Comparison of ENCODE assay signal across 10 cellular contexts in the genomic region with DNA sequence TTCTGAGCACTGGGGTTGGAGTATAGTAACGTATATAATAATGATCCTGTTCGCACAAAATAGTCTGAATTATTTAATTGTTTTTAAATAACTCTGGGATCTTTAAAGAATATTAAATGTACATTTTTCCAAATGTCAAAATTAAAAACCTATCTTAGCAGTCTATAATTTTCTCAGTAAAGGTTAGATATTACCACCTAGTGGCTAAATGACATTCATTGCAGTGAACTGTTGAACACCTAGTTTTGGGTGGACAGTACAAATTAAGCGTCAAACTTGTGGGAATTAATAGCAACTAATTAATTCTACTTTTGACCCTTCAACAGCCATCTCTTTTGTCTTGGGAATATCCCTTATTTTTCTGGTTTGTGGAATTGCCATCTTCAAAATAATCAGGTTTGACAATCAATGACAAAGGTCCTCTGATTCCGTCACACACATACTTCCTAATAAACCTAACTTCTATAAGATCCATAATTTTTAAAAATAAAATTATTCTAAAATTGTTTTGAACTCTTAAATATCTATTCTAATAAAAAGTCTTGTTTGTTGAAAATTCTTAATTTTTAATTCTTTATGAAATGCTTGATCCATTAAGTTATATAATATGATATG.
DNase-seq lines count a peak whose midpoint lies in the region; TF ChIP-seq lines count a peak whose summit lies in the region.
"Had no signal": no experiment of that assay in that cellular context is flagged by ENCODE, and none has a peak within 500 bp of the region (broad histone marks: within the 10 kb centered on the region; RNA-seq: fewer than 3 reads in every experiment).

No MANE protein-coding gene starts in this region.

- no peak overlapping the region for H3K4me3 Mint-ChIP-seq in osteocyte (ENCODE audit: unreplicated experiment)
- H3K4me3 Mint-ChIP-seq in activated T-helper 1 cell treated with anti-CD3 and anti-CD28 coated beads, Interleukin-12 subunit alpha, Interleukin-12 subunit beta, Interleukin-2, Interleukin-4 antibody, amounts not matched to agents 30 ng/mL and 10 ng/mL and 1 ng/mL, durations not matched to agents 14 hours and 24 hours and 36 hours, result no peak overlapping the region
- H3K4me3 Mint-ChIP-seq: activated naive CD4-positive, alpha-beta T cell treated with anti-CD3 and anti-CD28 coated beads, Interleukin-2, amount 50 U/mL, for 24 hours had no signal

- H3K4me3 ChIP-seq in NB4 (ENCODE audit: low read depth, low read length), result no peak overlapping the region
- H3K4me3 ChIP-seq: SK-N-MC had no signal

- H3K36me3 Mint-ChIP-seq in osteocyte (ENCODE audit: unreplicated experiment), result no peaks in the 10 kb centered on the region
- no peaks in the 10 kb centered on the region for H3K36me3 Mint-ChIP-seq in activated T-helper 1 cell treated with anti-CD3 and anti-CD28 coated beads, Interleukin-12 subunit alpha, Interleukin-12 subunit beta, Interleukin-2, Interleukin-4 antibody, amounts not matched to agents 30 ng/mL and 10 ng/mL and 1 ng/mL, durations not matched to agents 14 hours and 24 hours and 36 hours (ENCODE audit: low read depth)
- H3K36me3 Mint-ChIP-seq: activated naive CD4-positive, alpha-beta T cell treated with anti-CD3 and anti-CD28 coated beads, Interleukin-2, amount 50 U/mL, for 24 hours had no signal

- H3K9me3 Mint-ChIP-seq in osteocyte (ENCODE audit: unreplicated experiment), result no peaks in the 10 kb centered on the region
- H3K9me3 Mint-ChIP-seq in activated T-helper 1 cell treated with anti-CD3 and anti-CD28 coated beads, Interleukin-12 subunit alpha, Interleukin-12 subunit beta, Interleukin-2, Interleukin-4 antibody, amounts not matched to agents 30 ng/mL and 10 ng/mL and 1 ng/mL, durations not matched to agents 14 hours and 24 hours and 36 hours, result no peaks in the 10 kb centered on the region
- H3K9me3 Mint-ChIP-seq: activated naive CD4-positive, alpha-beta T cell treated with anti-CD3 and anti-CD28 coated beads, Interleukin-2, amount 50 U/mL, for 24 hours had no signal

- H3K4me1 Mint-ChIP-seq in osteocyte (ENCODE audit: unreplicated experiment), result peaks cover 23% of the 10 kb centered on the region
- H3K4me1 Mint-ChIP-seq in activated T-helper 1 cell treated with anti-CD3 and anti-CD28 coated beads, Interleukin-12 subunit alpha, Interleukin-12 subunit beta, Interleukin-2, Interleukin-4 antibody, amounts not matched to agents 30 ng/mL and 10 ng/mL and 1 ng/mL, durations not matched to agents 14 hours and 24 hours and 36 hours (ENCODE audit: low read depth), result no peaks in the 10 kb centered on the region
- H3K4me1 Mint-ChIP-seq: activated naive CD4-positive, alpha-beta T cell treated with anti-CD3 and anti-CD28 coated beads, Interleukin-2, amount 50 U/mL, for 24 hours had no signal

- intact Hi-C loops in activated T-helper 1 cell treated with anti-CD3 and anti-CD28 coated beads, Interleukin-12 subunit alpha, Interleukin-12 subunit beta, Interleukin-2, Interleukin-4 antibody, amounts not matched to agents 30 ng/mL and 10 ng/mL and 1 ng/mL, durations not matched to agents 14 hours and 24 hours and 36 hours (cut with micrococcal nuclease), result loop anchor here (10.0 kb wide), 1 partner anchor 566 kb away; no protein-coding TSS in a partner anchor

- H3K27me3 Mint-ChIP-seq in osteocyte (ENCODE audit: unreplicated experiment), result no peaks in the 10 kb centered on the region
- H3K27me3 Mint-ChIP-seq in activated T-helper 1 cell treated with anti-CD3 and anti-CD28 coated beads, Interleukin-12 subunit alpha, Interleukin-12 subunit beta, Interleukin-2, Interleukin-4 antibody, amounts not matched to agents 30 ng/mL and 10 ng/mL and 1 ng/mL, durations not matched to agents 14 hours and 24 hours and 36 hours (ENCODE audit: insufficient read depth), result peaks cover 5% of the 10 kb centered on the region

- TF ChIP-seq CTCF in NB4 (IDR thresholded peaks at IDR 0.05; ENCODE audit: low read depth, low read length) (peak; percentile 27), osteocyte (IDR thresholded peaks at IDR 0.05) (peak; percentile 80)

- no peak overlapping the region for H3K27ac Mint-ChIP-seq in osteocyte (ENCODE audit: unreplicated experiment)
- no peak overlapping the region for H3K27ac Mint-ChIP-seq in activated T-helper 1 cell treated with anti-CD3 and anti-CD28 coated beads, Interleukin-12 subunit alpha, Interleukin-12 subunit beta, Interleukin-2, Interleukin-4 antibody, amounts not matched to agents 30 ng/mL and 10 ng/mL and 1 ng/mL, durations not matched to agents 14 hours and 24 hours and 36 hours
- H3K27ac Mint-ChIP-seq: activated naive CD4-positive, alpha-beta T cell treated with anti-CD3 and anti-CD28 coated beads, Interleukin-2, amount 50 U/mL, for 24 hours had no signal

- DNase-seq in ELR (ENCODE audit: low read depth), result peak; percentile 45
- peak; percentile 14 for DNase-seq in NB4 (ENCODE audit: low read depth)
- DNase-seq in dermis blood vessel endothelial cell, result peak; percentile 61
- DNase-seq in osteocyte (ENCODE audit: extremely low spot score, unreplicated experiment), result no peak
- DNase-seq in activated T-helper 1 cell treated with anti-CD3 and anti-CD28 coated beads, Interleukin-12 subunit alpha, Interleukin-12 subunit beta, Interleukin-2, Interleukin-4 antibody, amounts not matched to agents 30 ng/mL and 10 ng/mL and 1 ng/mL, durations not matched to agents 14 hours and 24 hours and 36 hours (ENCODE audit: low spot score), result no peak
- no peak for DNase-seq in activated gamma-delta T cell (lab: John Stamatoyannopoulos, UW)
- DNase-seq in NCI-H1417 treated with DMSO at 0.1 percent for 48 hours (lab: John Stamatoyannopoulos, UW), result no peak
- no peak for DNase-seq in NK-92 (lab: John Stamatoyannopoulos, UW; ENCODE audit: unreplicated experiment)

- TF ChIP-seq POLR2A in NB4 (IDR thresholded peaks at IDR 0.05; ENCODE audit: extremely low read depth, insufficient read length), result no peak

Comparison
In these comparisons a context has a peak if more than half of its experiments do, and no peak if none do; other contexts are left out.
1. DNase-seq: peak in ELR (single experiment), NB4 (single experiment) and dermis blood vessel endothelial cell (single experiment); none in osteocyte (single experiment), activated T-helper 1 cell treated with anti-CD3 and anti-CD28 coated beads, Interleukin-12 subunit alpha, Interleukin-12 subunit beta, Interleukin-2, Interleukin-4 antibody, amounts not matched to agents 30 ng/mL and 10 ng/mL and 1 ng/mL, durations not matched to agents 14 hours and 24 hours and 36 hours (single experiment), activated gamma-delta T cell (single experiment), NCI-H1417 treated with DMSO at 0.1 percent for 48 hours (single experiment) and NK-92 (single experiment).